In genomic region chr11:74748211-74749126, GRCh38 we compare ENCODE assay signal across 8 cellular contexts. TPM values are rescaled to one million over a fixed set of nuclear protein-coding genes. Genes with fewer than 3 reads are reported as not detected.
DNase-seq lines count a peak whose midpoint lies in the region; ATAC-seq lines count a peak whose summit lies in the region.

TSS of gene RNF169 (plus strand) at chr11:74748849. CDS start at chr11:74748881, 32 bp downstream.

- peaks cover 30 to 36% (median 30%) of the 10 kb centered on the region in 3 donors for H3K4me1 Mint-ChIP-seq in IgD-negative memory B cell

- H3K27ac Mint-ChIP-seq in IgD-negative memory B cell: peak within 1 kb of the TSS; percentile 81 to 98 (median 92)

- DNase-seq in DMS 273 treated with DMSO at 0.1 percent for 48 hours (lab: John Stamatoyannopoulos, UW) (peak; percentile 91), OCI-M2 (lab: John Stamatoyannopoulos, UW; ENCODE audit: unreplicated experiment) (peak; percentile 79), activated T-cell treated with anti-CD3 and anti-CD28 coated beads for 4 hours (peak; percentile 82), epithelial cell of prostate (ENCODE audit: low read depth, low spot score) (peak; percentile 86), mucosa of gallbladder (ENCODE audit: low spot score) (peak; percentile 96)
- DNase-seq in stimulated activated CD8-positive, alpha-beta memory T cell treated with anti-CD3 and anti-CD28 coated beads, Interleukin-4, amount 100 ng/mL, for 4 hours (ENCODE audit: low read depth in 2 of 2, low spot score in 1 of 2): peak; percentile 74 to 85

- H3K4me3 Mint-ChIP-seq in IgD-negative memory B cell: peak within 1 kb of the TSS; percentile 89 to 98 (median 92)

- H3K9me3 Mint-ChIP-seq in IgD-negative memory B cell: peaks cover 0 to 1% (median 0%) of the 10 kb centered on the region in 3 donors

- peak; percentile 99 for ATAC-seq in GM21529 (IDR thresholded peaks at IDR 0.05; ENCODE audit: unreplicated experiment)

- no peaks in the 10 kb centered on the region for H3K27me3 Mint-ChIP-seq in IgD-negative memory B cell

- H3K27ac ChIP-seq in epithelial cell of prostate: peak within 1 kb of the TSS; percentile 89

- no peaks in the 10 kb centered on the region for H3K36me3 Mint-ChIP-seq in IgD-negative memory B cell

RNA-seq across cellular contexts. Expression of gene RNF169, which starts in this region (rescaled TPM):
- polyA plus RNA-seq in IgD-negative memory B cell: 1.1 TPM
- 19.8 TPM for total RNA-seq in mucosa of gallbladder

Comparison
In these comparisons a context has a peak if more than half of its experiments do, and no peak if none do; other contexts are left out.
1. Peak in every context shown above with its lines: DNase-seq, ATAC-seq and H3K27ac ChIP-seq.